ENCODE assay signal across 14 cellular contexts in genomic region chr3:45552773-45553371, GRCh38. TPM values are rescaled to one million over a fixed set of nuclear protein-coding genes. Genes with fewer than 3 reads are reported as not detected.
DNase-seq lines count a peak whose midpoint lies in the region; ATAC-seq and TF ChIP-seq lines count a peak whose summit lies in the region.
"Had no signal": no experiment of that assay in that cellular context is flagged by ENCODE, and none has a peak within 500 bp of the region (broad histone marks: within the 10 kb centered on the region; RNA-seq: fewer than 3 reads in every experiment).

No MANE protein-coding gene starts in this region.

- H3K9ac ChIP-seq in Loucy (ENCODE audit: low read depth, low read length, poor library complexity, severe bottlenecking), result no peak overlapping the region
- H3K9ac ChIP-seq: parathyroid adenoma had no signal

- no peak for TF ChIP-seq EP300 in sigmoid colon (IDR thresholded peaks at IDR 0.05)

- H3K36me3 ChIP-seq in DOHH2 (ENCODE audit: control insufficient read depth, low read length), result peaks cover 4% of the 10 kb centered on the region; the same call in 1 of the 2 replicates
- H3K36me3 ChIP-seq in Loucy (ENCODE audit: insufficient read depth, low read length), result no peaks in the 10 kb centered on the region; the same call in 1 of the 2 replicates
- H3K36me3 ChIP-seq in psoas muscle (ENCODE audit: insufficient read depth in 1 of 2, low read depth in 1 of 2), result no peaks in the 10 kb centered on the region
- H3K36me3 ChIP-seq in sigmoid colon, result no peaks in the 10 kb centered on the region
- no peaks in the 10 kb centered on the region for H3K36me3 ChIP-seq in prostate gland
- H3K36me3 ChIP-seq: adrenal gland had no signal

- H3F3A ChIP-seq in DOHH2 (ENCODE audit: control insufficient read depth, insufficient read depth) (peaks cover 9% of the 10 kb centered on the region; the same call in 1 of the 2 replicates), Loucy (ENCODE audit: low read depth) (no peaks in the 10 kb centered on the region)

- H3K4me3 ChIP-seq in DOHH2 (ENCODE audit: low read length) (peak overlapping the region; percentile 51; the same call in 1 of the 2 replicates), Loucy (ENCODE audit: low read length, poor library complexity, severe bottlenecking) (no peak overlapping the region), epithelial cell of esophagus (ENCODE audit: low read length) (no peak overlapping the region), psoas muscle (no peak overlapping the region), sigmoid colon (no peak overlapping the region), prostate gland (no peak overlapping the region)
- H3K4me3 ChIP-seq: adrenal gland had no signal

- H2AFZ ChIP-seq in Loucy (ENCODE audit: low read length), result no peak overlapping the region
- H2AFZ ChIP-seq: parathyroid adenoma had no signal

- H3K27ac ChIP-seq in DOHH2 (ENCODE audit: low read depth, low read length) (peak overlapping the region; percentile 67), psoas muscle (peak overlapping the region; percentile 97), sigmoid colon (peak overlapping the region in 2 of 4 donors; percentile 28 to 60), prostate gland (peak overlapping the region in 1 of 2 donors; percentile 41)
- H3K27ac ChIP-seq: parathyroid adenoma had no signal

- ATAC-seq in psoas muscle (no peak), GM21786 (IDR thresholded peaks at IDR 0.05; ENCODE audit: unreplicated experiment) (no peak)
- ATAC-seq: HepG2 had no signal

- TF ChIP-seq CTCF in DOHH2 (IDR thresholded peaks at IDR 0.05; ENCODE audit: low read depth, low read length, poor library complexity, severe bottlenecking) (no peak), Loucy (conservative IDR thresholded peaks at IDR 0.05; ENCODE audit: low read length) (no peak), epithelial cell of esophagus (IDR thresholded peaks at IDR 0.05; ENCODE audit: insufficient read depth, low read depth, low read length, missing control alignments) (no peak), psoas muscle (IDR thresholded peaks at IDR 0.05) (no peak), sigmoid colon (IDR thresholded peaks at IDR 0.05) (no peak), prostate gland (IDR thresholded peaks at IDR 0.05) (no peak)

- H3K79me2 ChIP-seq in DOHH2 (ENCODE audit: control insufficient read depth, low read length) (no peaks in the 10 kb centered on the region), Loucy (ENCODE audit: insufficient read depth, low read length) (no peaks in the 10 kb centered on the region)
- H3K79me2 ChIP-seq: parathyroid adenoma had no signal

- TF ChIP-seq POLR2A in sigmoid colon (IDR thresholded peaks at IDR 0.05), result no peak
- no peak for TF ChIP-seq POLR2A in prostate gland (IDR thresholded peaks at IDR 0.05)

- peaks cover 57% of the 10 kb centered on the region for H3K4me1 ChIP-seq in DOHH2 (ENCODE audit: control insufficient read depth, low read length)
- H3K4me1 ChIP-seq in Loucy (ENCODE audit: insufficient read depth, low read length, poor library complexity, severe bottlenecking), result peaks cover 43% of the 10 kb centered on the region
- H3K4me1 ChIP-seq in psoas muscle, result peaks cover 79% of the 10 kb centered on the region
- H3K4me1 ChIP-seq in sigmoid colon, result peaks cover 0 to 54% (median 43%) of the 10 kb centered on the region in 4 donors
- H3K4me1 ChIP-seq in prostate gland (replicated peaks), result peaks cover 8% of the 10 kb centered on the region

- no peaks in the 10 kb centered on the region for H3K9me2 ChIP-seq in DOHH2 (replicated peaks; ENCODE audit: control insufficient read depth, low read length)
- no peaks in the 10 kb centered on the region for H3K9me2 ChIP-seq in Loucy (replicated peaks; ENCODE audit: low read depth, low read length)

- H3K9me3 ChIP-seq in DOHH2 (ENCODE audit: control insufficient read depth, insufficient read depth, low read length), result no peaks in the 10 kb centered on the region
- H3K9me3 ChIP-seq in Loucy (ENCODE audit: insufficient read depth, low read depth, low read length), result no peaks in the 10 kb centered on the region
- H3K9me3 ChIP-seq in psoas muscle, result no peaks in the 10 kb centered on the region
- no peaks in the 10 kb centered on the region for H3K9me3 ChIP-seq in sigmoid colon
- H3K9me3 ChIP-seq in prostate gland, result no peaks in the 10 kb centered on the region
- H3K9me3 ChIP-seq: adrenal gland had no signal

- intact Hi-C loops in psoas muscle (cut with DNase I), result no loop called here
- intact Hi-C loops in sigmoid colon (cut with DNase I), result no loop called here
- intact Hi-C loops in prostate gland (cut with DNase I), result no loop called here

- DNase-seq in epithelial cell of esophagus (ENCODE audit: low read depth), result peak; percentile 52
- DNase-seq in psoas muscle, result no peak
- no peak for DNase-seq in sigmoid colon
- no peak for DNase-seq in NCI-H1105 treated with DMSO at 0.1 percent for 48 hours (lab: John Stamatoyannopoulos, UW)
- DNase-seq in prostate gland (ENCODE audit: low spot score), result no peak
- DNase-seq: activated CD4-positive, alpha-beta T cell treated with anti-CD3 and anti-CD28 coated beads for 4 hours; NCI-H1048; NCI-H345 had no signal

- H3K27me3 ChIP-seq in DOHH2 (ENCODE audit: control insufficient read depth, low read length) (no peaks in the 10 kb centered on the region), Loucy (ENCODE audit: insufficient read depth, low read length, poor library complexity, severe bottlenecking) (no peaks in the 10 kb centered on the region), psoas muscle (ENCODE audit: insufficient read depth in 3 of 3, low read length in 2 of 3) (no peaks in the 10 kb centered on the region), sigmoid colon (no peaks in the 10 kb centered on the region), prostate gland (replicated peaks; ENCODE audit: insufficient read depth) (no peaks in the 10 kb centered on the region)
- H3K27me3 ChIP-seq: adrenal gland had no signal

- WGBS in psoas muscle, 3 donors, result 85 to 88% (median 87%) methylated on average over 3 of the region's 3 CpGs
- WGBS in sigmoid colon, 2 donors, result 89 to 90% methylated on average over 3 of the region's 3 CpGs
- 87% methylated on average over 3 of the region's 3 CpGs for WGBS in prostate gland

- H3K4me2 ChIP-seq in DOHH2 (ENCODE audit: low read length) (peak overlapping the region; percentile 74), Loucy (ENCODE audit: low read depth, low read length, poor library complexity, severe bottlenecking) (peak overlapping the region; percentile 0)

- H4K20me1 ChIP-seq in DOHH2 (ENCODE audit: control insufficient read depth, insufficient read depth, low read depth, low read length), result no peaks in the 10 kb centered on the region
- no peaks in the 10 kb centered on the region for H4K20me1 ChIP-seq in Loucy (ENCODE audit: insufficient read depth, low read length, poor library complexity, severe bottlenecking)

RNA-seq across cellular contexts. Expression of gene LIMD1, which starts 41.7 kb away (rescaled TPM):
- total RNA-seq in psoas muscle (10 to 100 TPM; 22.5 to 34.1 (median 32.0) TPM), sigmoid colon (10 to 100 TPM; 12.2 to 19.9 (median 13.2) TPM), prostate gland (10 to 100 TPM; 34.2 to 40.2 TPM)
- polyA plus RNA-seq in psoas muscle (1 to 10 TPM; 3.3 to 9.1 (median 5.5) TPM), sigmoid colon (10 to 100 TPM in 1 of 3 donors, 1 to 10 TPM in 2; 3.0 to 13.2 (median 3.2) TPM)
